Comparison of ENCODE assay signal across 1 cellular context in genomic region chr3:187736418-187736871, GRCh38.
A peak's percentile ranks its signal among the peaks of the same experiment; 100 is the strongest.
TF ChIP-seq lines count a peak whose summit lies in the region.

No MANE protein-coding gene starts in this region.

TF ChIP-seq in HepG2, 621 proteins besides CTCF, POLR2A, EP300 and RAD21 (continues in another document):
- TF ChIP-seq PHF21A (CRISPR knock-in tag; IDR thresholded peaks at IDR 0.05) (no peak), CBFB (CRISPR knock-in tag; IDR thresholded peaks at IDR 0.05) (no peak), RXRB (CRISPR knock-in tag; IDR thresholded peaks at IDR 0.05; ENCODE audit: borderline replicate concordance) (0 out of 2 replicates have a peak, but pooled peaks have one; percentile 24), SIN3A (IDR thresholded peaks at IDR 0.05; ENCODE audit: borderline replicate concordance, low read depth, low read length) (peak; percentile 28; the same call in 1 of the 2 replicates), SALL1 (CRISPR knock-in tag; IDR thresholded peaks at IDR 0.05) (peak; percentile 21; the same call in 1 of the 2 replicates), EEA1 (CRISPR knock-in tag; IDR thresholded peaks at IDR 0.05; ENCODE audit: borderline replicate concordance) (no peak), ZNF589 (CRISPR knock-in tag; conservative IDR thresholded peaks at IDR 0.05) (no peak), EHMT2 (IDR thresholded peaks at IDR 0.05; ENCODE audit: borderline replicate concordance, low read depth, low read length) (no peak), YEATS4 (CRISPR knock-in tag; IDR thresholded peaks at IDR 0.05; ENCODE audit: borderline replicate concordance) (no peak), KLF15 (CRISPR knock-in tag; IDR thresholded peaks at IDR 0.05; ENCODE audit: borderline replicate concordance) (no peak), SOX6 (IDR thresholded peaks at IDR 0.05) (no peak), SOX6 (CRISPR knock-in tag; IDR thresholded peaks at IDR 0.05) (no peak), NCOA1 (CRISPR knock-in tag; IDR thresholded peaks at IDR 0.05) (no peak), ZNF282 (IDR thresholded peaks at IDR 0.05; ENCODE audit: partially characterized antibody) (no peak), POGZ (CRISPR knock-in tag; IDR thresholded peaks at IDR 0.05) (0 out of 2 replicates have a peak, but pooled peaks have one; percentile 28), JUND (CRISPR knock-in tag; IDR thresholded peaks at IDR 0.05) (peak; percentile 52; the same call in 1 of the 2 replicates), HMGXB4 (CRISPR knock-in tag; IDR thresholded peaks at IDR 0.05; ENCODE audit: borderline replicate concordance in 1 of 2, low read depth in 1 of 2) (no peak), ZBTB33 (CRISPR knock-in tag; IDR thresholded peaks at IDR 0.05) (peak; percentile 56; the same call in 1 of the 2 replicates), MBD4 (IDR thresholded peaks at IDR 0.05; ENCODE audit: borderline replicate concordance, low read length) (no peak), FOXP1 (IDR thresholded peaks at IDR 0.05) (no peak), FOXP1 (CRISPR knock-in tag; IDR thresholded peaks at IDR 0.05) (peak; percentile 53), ZNF501 (CRISPR knock-in tag; IDR thresholded peaks at IDR 0.05) (peak; percentile 37; the same call in 1 of the 2 replicates), ZIK1 (CRISPR knock-in tag; IDR thresholded peaks at IDR 0.05; ENCODE audit: borderline replicate concordance, low read depth) (no peak), ETV5 (CRISPR knock-in tag; IDR thresholded peaks at IDR 0.05; ENCODE audit: borderline replicate concordance) (peak; percentile 42; the same call in 1 of the 2 replicates), ZNF562 (CRISPR knock-in tag; IDR thresholded peaks at IDR 0.05; ENCODE audit: borderline replicate concordance) (no peak), ZNF546 (CRISPR knock-in tag; conservative IDR thresholded peaks at IDR 0.05) (no peak), MYPOP (CRISPR knock-in tag; IDR thresholded peaks at IDR 0.05) (no peak), GATAD1 (CRISPR knock-in tag; IDR thresholded peaks at IDR 0.05) (no peak), ESRRA (CRISPR knock-in tag; IDR thresholded peaks at IDR 0.05; ENCODE audit: low read depth) (no peak), HOXA5 (CRISPR knock-in tag; IDR thresholded peaks at IDR 0.05) (no peak), SALL2 (CRISPR knock-in tag; IDR thresholded peaks at IDR 0.05) (no peak), ZNF660 (CRISPR knock-in tag; IDR thresholded peaks at IDR 0.05; ENCODE audit: borderline replicate concordance, low read depth) (no peak), TBX2 (CRISPR knock-in tag; IDR thresholded peaks at IDR 0.05; ENCODE audit: borderline replicate concordance) (no peak), ZNF558 (CRISPR knock-in tag; IDR thresholded peaks at IDR 0.05; ENCODE audit: borderline replicate concordance) (no peak), TEAD2 (CRISPR knock-in tag; IDR thresholded peaks at IDR 0.05) (no peak), ZFP36 (IDR thresholded peaks at IDR 0.05; ENCODE audit: borderline replicate concordance, low read depth, low read length, partially characterized antibody) (no peak), FOXA3 (CRISPR knock-in tag; IDR thresholded peaks at IDR 0.05) (peak; percentile 44), ZFP41 (CRISPR knock-in tag; IDR thresholded peaks at IDR 0.05; ENCODE audit: borderline replicate concordance) (no peak), STAT5B (CRISPR knock-in tag; IDR thresholded peaks at IDR 0.05) (no peak), ZBTB10 (CRISPR knock-in tag; IDR thresholded peaks at IDR 0.05; ENCODE audit: borderline replicate concordance) (no peak), THAP9 (CRISPR knock-in tag; IDR thresholded peaks at IDR 0.05; ENCODE audit: borderline replicate concordance) (no peak), ZNF644 (CRISPR knock-in tag; IDR thresholded peaks at IDR 0.05; ENCODE audit: low read depth) (0 out of 2 replicates have a peak, but pooled peaks have one; percentile 44), PBX3 (CRISPR knock-in tag; IDR thresholded peaks at IDR 0.05; ENCODE audit: borderline replicate concordance) (no peak), ATAD3A (CRISPR knock-in tag; IDR thresholded peaks at IDR 0.05) (no peak)
- TF ChIP-seq, protein P1, sequence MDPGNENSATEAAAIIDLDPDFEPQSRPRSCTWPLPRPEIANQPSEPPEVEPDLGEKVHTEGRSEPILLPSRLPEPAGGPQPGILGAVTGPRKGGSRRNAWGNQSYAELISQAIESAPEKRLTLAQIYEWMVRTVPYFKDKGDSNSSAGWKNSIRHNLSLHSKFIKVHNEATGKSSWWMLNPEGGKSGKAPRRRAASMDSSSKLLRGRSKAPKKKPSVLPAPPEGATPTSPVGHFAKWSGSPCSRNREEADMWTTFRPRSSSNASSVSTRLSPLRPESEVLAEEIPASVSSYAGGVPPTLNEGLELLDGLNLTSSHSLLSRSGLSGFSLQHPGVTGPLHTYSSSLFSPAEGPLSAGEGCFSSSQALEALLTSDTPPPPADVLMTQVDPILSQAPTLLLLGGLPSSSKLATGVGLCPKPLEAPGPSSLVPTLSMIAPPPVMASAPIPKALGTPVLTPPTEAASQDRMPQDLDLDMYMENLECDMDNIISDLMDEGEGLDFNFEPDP (CRISPR knock-in tag; conservative IDR thresholded peaks at IDR 0.05), result no peak
- TF ChIP-seq, protein P2, sequence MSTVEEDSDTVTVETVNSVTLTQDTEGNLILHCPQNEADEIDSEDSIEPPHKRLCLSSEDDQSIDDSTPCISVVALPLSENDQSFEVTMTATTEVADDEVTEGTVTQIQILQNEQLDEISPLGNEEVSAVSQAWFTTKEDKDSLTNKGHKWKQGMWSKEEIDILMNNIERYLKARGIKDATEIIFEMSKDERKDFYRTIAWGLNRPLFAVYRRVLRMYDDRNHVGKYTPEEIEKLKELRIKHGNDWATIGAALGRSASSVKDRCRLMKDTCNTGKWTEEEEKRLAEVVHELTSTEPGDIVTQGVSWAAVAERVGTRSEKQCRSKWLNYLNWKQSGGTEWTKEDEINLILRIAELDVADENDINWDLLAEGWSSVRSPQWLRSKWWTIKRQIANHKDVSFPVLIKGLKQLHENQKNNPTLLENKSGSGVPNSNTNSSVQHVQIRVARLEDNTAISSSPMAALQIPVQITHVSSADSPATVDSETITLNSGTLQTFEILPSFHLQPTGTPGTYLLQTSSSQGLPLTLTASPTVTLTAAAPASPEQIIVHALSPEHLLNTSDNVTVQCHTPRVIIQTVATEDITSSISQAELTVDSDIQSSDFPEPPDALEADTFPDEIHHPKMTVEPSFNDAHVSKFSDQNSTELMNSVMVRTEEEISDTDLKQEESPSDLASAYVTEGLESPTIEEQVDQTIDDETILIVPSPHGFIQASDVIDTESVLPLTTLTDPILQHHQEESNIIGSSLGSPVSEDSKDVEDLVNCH (CRISPR knock-in tag; IDR thresholded peaks at IDR 0.05), result no peak
- TF ChIP-seq, protein P3, sequence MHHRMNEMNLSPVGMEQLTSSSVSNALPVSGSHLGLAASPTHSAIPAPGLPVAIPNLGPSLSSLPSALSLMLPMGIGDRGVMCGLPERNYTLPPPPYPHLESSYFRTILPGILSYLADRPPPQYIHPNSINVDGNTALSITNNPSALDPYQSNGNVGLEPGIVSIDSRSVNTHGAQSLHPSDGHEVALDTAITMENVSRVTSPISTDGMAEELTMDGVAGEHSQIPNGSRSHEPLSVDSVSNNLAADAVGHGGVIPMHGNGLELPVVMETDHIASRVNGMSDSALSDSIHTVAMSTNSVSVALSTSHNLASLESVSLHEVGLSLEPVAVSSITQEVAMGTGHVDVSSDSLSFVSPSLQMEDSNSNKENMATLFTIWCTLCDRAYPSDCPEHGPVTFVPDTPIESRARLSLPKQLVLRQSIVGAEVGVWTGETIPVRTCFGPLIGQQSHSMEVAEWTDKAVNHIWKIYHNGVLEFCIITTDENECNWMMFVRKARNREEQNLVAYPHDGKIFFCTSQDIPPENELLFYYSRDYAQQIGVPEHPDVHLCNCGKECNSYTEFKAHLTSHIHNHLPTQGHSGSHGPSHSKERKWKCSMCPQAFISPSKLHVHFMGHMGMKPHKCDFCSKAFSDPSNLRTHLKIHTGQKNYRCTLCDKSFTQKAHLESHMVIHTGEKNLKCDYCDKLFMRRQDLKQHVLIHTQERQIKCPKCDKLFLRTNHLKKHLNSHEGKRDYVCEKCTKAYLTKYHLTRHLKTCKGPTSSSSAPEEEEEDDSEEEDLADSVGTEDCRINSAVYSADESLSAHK (CRISPR knock-in tag; IDR thresholded peaks at IDR 0.05; ENCODE audit: borderline replicate concordance), result no peak
